Comparison of ENCODE assay signal across 10 cellular contexts in the genomic region with DNA sequence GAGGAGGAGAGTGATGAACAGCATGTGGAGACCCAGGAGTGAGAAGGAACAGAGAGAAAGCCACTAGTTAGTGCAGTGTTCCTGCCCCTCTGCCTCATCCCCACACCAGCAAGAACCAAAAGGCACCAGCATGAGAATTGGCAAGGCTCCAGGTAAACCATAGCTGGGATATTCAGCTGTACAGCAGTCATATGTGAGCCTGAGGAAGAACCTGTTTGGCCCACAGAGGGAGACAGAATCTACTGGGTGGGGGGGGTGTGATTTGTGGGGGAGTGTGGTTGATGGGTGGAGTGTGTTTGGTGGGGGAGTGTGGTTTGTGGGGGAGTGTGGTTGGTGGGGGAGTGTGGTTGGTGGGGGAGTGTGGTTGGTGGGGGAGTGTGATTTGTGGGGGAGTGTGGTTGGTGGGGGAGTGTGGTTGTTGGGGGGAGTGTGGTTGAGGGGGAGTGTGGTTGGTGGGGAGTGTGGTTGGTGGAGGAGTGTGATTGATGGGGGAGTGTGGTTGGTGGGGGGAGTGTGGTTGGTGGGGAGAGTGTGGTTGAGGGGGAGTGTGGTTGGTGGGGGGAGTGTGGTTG. TPM values are rescaled to one million over a fixed set of nuclear protein-coding genes. Genes with fewer than 3 reads are reported as not detected.
DNase-seq lines count a peak whose midpoint lies in the region; ATAC-seq, FAIRE-seq and TF ChIP-seq lines count a peak whose summit lies in the region.
"Had no signal": no experiment of that assay in that cellular context is flagged by ENCODE, and none has a peak within 500 bp of the region (broad histone marks: within the 10 kb centered on the region; RNA-seq: fewer than 3 reads in every experiment).

No MANE protein-coding gene starts in this region.

- no peak overlapping the region for H3K9ac ChIP-seq in adipocyte (ENCODE audit: low read length)

- H3K27me3 ChIP-seq in CD4-positive, alpha-beta T cell (ENCODE audit: control insufficient read depth, insufficient read depth, low read length): no peaks in the 10 kb centered on the region
- no peaks in the 10 kb centered on the region for H3K27me3 ChIP-seq in adipocyte (replicated peaks; ENCODE audit: control insufficient read depth, insufficient read depth, low read length)
- H3K27me3 ChIP-seq: heart right ventricle had no signal

- H3K4me1 Mint-ChIP-seq in CD4-positive, alpha-beta T cell (ENCODE audit: low read depth): peaks cover 52% of the 10 kb centered on the region

- H3K36me3 Mint-ChIP-seq in CD4-positive, alpha-beta T cell (ENCODE audit: low read depth): peaks cover 42% of the 10 kb centered on the region

- no peaks in the 10 kb centered on the region for H3K9me3 ChIP-seq in CD4-positive, alpha-beta T cell (ENCODE audit: control insufficient read depth, low read length)
- no peaks in the 10 kb centered on the region for H3K9me3 ChIP-seq in adipocyte (ENCODE audit: control insufficient read depth, low read length)
- H3K9me3 ChIP-seq: heart right ventricle had no signal

- peak; percentile 96 for FAIRE-seq in HTR-8/SVneo (lab: Jason Lieb, UNC)

- TF ChIP-seq CTCF in CD4-positive, alpha-beta T cell (IDR thresholded peaks at IDR 0.05): no peak

- peaks cover 23% of the 10 kb centered on the region for H3K4me1 ChIP-seq in adipocyte (ENCODE audit: control insufficient read depth, insufficient read depth, low read length)

- no peak overlapping the region for H3K27ac ChIP-seq in CD4-positive, alpha-beta T cell (ENCODE audit: low read depth, low read length)
- H3K27ac ChIP-seq: heart right ventricle had no signal

- H3K4me3 ChIP-seq in adipocyte (ENCODE audit: low read length): no peak overlapping the region
- H3K4me3 ChIP-seq: heart right ventricle, skin epidermis had no signal

- peaks cover 5% of the 10 kb centered on the region for H3K36me3 ChIP-seq in adipocyte (ENCODE audit: control insufficient read depth, insufficient read depth, low read length, severe bottlenecking)

- peaks cover 4% of the 10 kb centered on the region for H3K9me3 Mint-ChIP-seq in CD4-positive, alpha-beta T cell

- in situ Hi-C loops in KBM-7 (cut with MboI; ENCODE audit: low pct_unique_long_range_greater_than_20kb, low sequenced_read_pairs): no loop called here

- peak in 1 of 10 experiments; percentile 33 for DNase-seq in CD4-positive, alpha-beta T cell
- peak; percentile 57 for DNase-seq in HTR-8/SVneo (ENCODE audit: insufficient read length, low spot score)
- peak; percentile 30 for DNase-seq in adipocyte (ENCODE audit: low read depth)
- peak; percentile 66 for DNase-seq in iris pigment epithelial cell (ENCODE audit: low read depth)
- no peak for DNase-seq in Ammon's horn (ENCODE audit: low spot score)
- no peak for DNase-seq in KBM-7
- DNase-seq: heart right ventricle had no signal

- peak overlapping the region; percentile 36 for H3K4me3 Mint-ChIP-seq in CD4-positive, alpha-beta T cell

- H3K27me3 Mint-ChIP-seq in CD4-positive, alpha-beta T cell: no peaks in the 10 kb centered on the region

- CTCF ChIA-PET in CD4-positive, alpha-beta T cell (lab: Charles Lee): interaction anchor here (1.0 kb wide), 1 partner anchor 63 kb away, joined by 3 read pairs; no protein-coding TSS in a partner anchor

- peak overlapping the region; percentile 72 for H3K27ac Mint-ChIP-seq in CD4-positive, alpha-beta T cell

- POLR2A ChIA-PET in CD4-positive, alpha-beta T cell (lab: Charles Lee): no interaction called here

- intact Hi-C loops in CD4-positive, alpha-beta T cell (cut with DNase I, micrococcal nuclease): no loop called here

- peak; percentile 67 for ATAC-seq in CD4-positive, alpha-beta T cell (ENCODE audit: poor library complexity)
- no peak for ATAC-seq in GM18520 (IDR thresholded peaks at IDR 0.05; ENCODE audit: unreplicated experiment)
- ATAC-seq in GM19023 (IDR thresholded peaks at IDR 0.05; ENCODE audit: unreplicated experiment): no peak
- ATAC-seq: heart right ventricle had no signal

RNA-seq across cellular contexts. Expression of a gene that starts 19.4 kb away (rescaled TPM):
- 100 to 1,000 TPM; 163 to 171 TPM for total RNA-seq in CD4-positive, alpha-beta T cell

RNA-seq across cellular contexts. Expression of a gene that starts 45.6 kb away (rescaled TPM):
- 10 to 100 TPM; 10.2 to 10.7 TPM for total RNA-seq in CD4-positive, alpha-beta T cell

RNA-seq across cellular contexts. Expression of a gene that starts 46.7 kb away (rescaled TPM):
- 10 to 100 TPM; 28.9 to 30.5 TPM for total RNA-seq in CD4-positive, alpha-beta T cell

RNA-seq across cellular contexts. Expression of a gene that starts 50.3 kb away (rescaled TPM):
- total RNA-seq in CD4-positive, alpha-beta T cell: 1 to 10 TPM; 3.2 to 3.7 TPM

Comparison
In these comparisons a context has a peak if more than half of its experiments do, and no peak if none do; other contexts are left out.
1. DNase-seq: peak in HTR-8/SVneo (single experiment), adipocyte (single experiment) and iris pigment epithelial cell (single experiment); none in Ammon's horn (single experiment) and KBM-7 (single experiment).